In the genomic region with DNA sequence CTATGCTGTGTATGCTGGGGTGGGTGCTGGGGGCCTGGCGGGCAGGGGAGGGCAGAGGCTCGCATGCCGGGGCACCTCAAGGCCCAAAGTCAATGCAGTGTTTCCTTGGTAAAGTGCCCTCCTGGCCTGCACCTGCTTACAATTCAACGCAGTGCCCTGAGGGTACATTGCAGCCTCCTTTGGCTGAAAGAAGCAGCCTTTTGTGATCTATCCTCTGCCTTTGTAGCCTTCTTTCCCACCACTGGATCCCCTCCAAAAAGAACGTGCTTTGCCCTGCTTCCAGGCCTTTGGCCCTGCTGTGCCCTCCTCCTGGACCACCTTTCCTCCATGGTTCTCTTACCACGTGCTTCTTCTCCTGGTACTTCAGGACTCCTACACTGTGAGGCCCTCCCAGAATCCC, we compare ENCODE assay signal across 22 cellular contexts.
DNase-seq lines count a peak whose midpoint lies in the region; ATAC-seq and TF ChIP-seq lines count a peak whose summit lies in the region.
"Had no signal": no experiment of that assay in that cellular context is flagged by ENCODE, and none has a peak within 500 bp of the region (broad histone marks: within the 10 kb centered on the region; RNA-seq: fewer than 3 reads in every experiment).

No MANE protein-coding gene starts in this region.

- no peak overlapping the region for H3K4ac ChIP-seq in mesenchymal stem cell (ENCODE audit: low read depth in 1 of 2, low read length in 2 of 2)

- H2AFZ ChIP-seq in mesenchymal stem cell (ENCODE audit: low read depth, low read length) = no peak overlapping the region
- no peak overlapping the region for H2AFZ ChIP-seq in hepatocyte
- H2AFZ ChIP-seq: parathyroid adenoma had no signal

- no peaks in the 10 kb centered on the region for H4K20me1 ChIP-seq in hepatocyte (ENCODE audit: insufficient read depth, poor library complexity, severe bottlenecking)

- intact Hi-C loops in cardiac septum (cut with DNase I) = no loop called here
- intact Hi-C loops in dendritic cell treated with granulocyte-macrophage colony-stimulating factor and Interleukin-4, amounts not matched to agents 40 ng/mL and 50 ng/mL, for 4 days (cut with micrococcal nuclease) = no loop called here
- intact Hi-C loops in upper lobe of right lung (cut with DNase I) = no loop called here

- POLR2A ChIA-PET in WTC11 (lab: Charles Lee) = no interaction called here

- H3K9ac ChIP-seq in mesenchymal stem cell (ENCODE audit: low read length) = no peak overlapping the region
- H3K9ac ChIP-seq: parathyroid adenoma had no signal

- H3K14ac ChIP-seq in mesenchymal stem cell (ENCODE audit: low read length in 2 of 2) = no peak overlapping the region

- peak overlapping the region; percentile 67 for H4K91ac ChIP-seq in mesenchymal stem cell (ENCODE audit: low read length)

- peak overlapping the region in 1 of 2 experiments; percentile 35 for H3K18ac ChIP-seq in mesenchymal stem cell (ENCODE audit: low read depth in 1 of 2, low read length in 2 of 2)

- peaks cover 10% of the 10 kb centered on the region for H3K27me3 Mint-ChIP-seq in dendritic cell treated with granulocyte-macrophage colony-stimulating factor and Interleukin-4, amounts not matched to agents 40 ng/mL and 50 ng/mL, for 4 days
- H3K27me3 Mint-ChIP-seq in WTC11 (ENCODE audit: low read depth) = no peaks in the 10 kb centered on the region
- H3K27me3 Mint-ChIP-seq: CD4-positive, alpha-beta memory T cell had no signal

- WGBS in mesenchymal stem cell = 93% methylated on average over 6 of the region's 6 CpGs
- WGBS in hepatocyte (ENCODE audit: low lambda C conversion rate, missing lambda C conversion rate) = 97% methylated on average over 4 of the region's 6 CpGs

- peaks cover 70% of the 10 kb centered on the region for H3K4me1 Mint-ChIP-seq in dendritic cell treated with granulocyte-macrophage colony-stimulating factor and Interleukin-4, amounts not matched to agents 40 ng/mL and 50 ng/mL, for 4 days (ENCODE audit: low read depth)
- peaks cover 16% of the 10 kb centered on the region for H3K4me1 Mint-ChIP-seq in WTC11

- H3K23ac ChIP-seq in mesenchymal stem cell (ENCODE audit: low read length in 2 of 2) = no peak overlapping the region

- no peak overlapping the region for H3K4me3 ChIP-seq in cardiac muscle cell
- no peak overlapping the region for H3K4me3 ChIP-seq in mesenchymal stem cell (ENCODE audit: insufficient read depth in 1 of 2, low read depth in 1 of 2, low read length in 2 of 2)
- no peak overlapping the region for H3K4me3 ChIP-seq in upper lobe of right lung
- no peak overlapping the region for H3K4me3 ChIP-seq in hepatocyte

- H3K4me3 Mint-ChIP-seq in dendritic cell treated with granulocyte-macrophage colony-stimulating factor and Interleukin-4, amounts not matched to agents 40 ng/mL and 50 ng/mL, for 4 days = no peak overlapping the region
- no peak overlapping the region for H3K4me3 Mint-ChIP-seq in WTC11
- H3K4me3 Mint-ChIP-seq: activated T-cell treated with anti-CD3 and anti-CD28 coated beads, Interleukin-2, amount 50 U/mL, for 4 hours; CD4-positive, alpha-beta memory T cell; stimulated activated naive B cell treated with anti-CD40 and anti-IgM and Interleukin-4, amounts not matched to agents 10 μg/mL and 1 μg/mL and 100 μg/mL, for 72 hours; T-helper 2 cell treated with Interferon-gamma antibody and Interleukin-4, amounts not matched to agents 5 μg/mL and 100 μg/mL, for 36 hours had no signal

- H3K27me3 ChIP-seq in cardiac muscle cell (no peaks in the 10 kb centered on the region), mesenchymal stem cell (ENCODE audit: control insufficient read depth in 1 of 2, insufficient read depth in 1 of 2, low read length in 2 of 2) (no peaks in the 10 kb centered on the region), upper lobe of right lung (no peaks in the 10 kb centered on the region), hepatocyte (no peaks in the 10 kb centered on the region)

- peak overlapping the region; percentile 38 for H3K27ac Mint-ChIP-seq in dendritic cell treated with granulocyte-macrophage colony-stimulating factor and Interleukin-4, amounts not matched to agents 40 ng/mL and 50 ng/mL, for 4 days
- no peak overlapping the region for H3K27ac Mint-ChIP-seq in WTC11
- H3K27ac Mint-ChIP-seq: stimulated activated naive B cell treated with anti-CD40 and anti-IgM and Interleukin-4, amounts not matched to agents 10 μg/mL and 1 μg/mL and 100 μg/mL, for 72 hours; T-helper 2 cell treated with Interferon-gamma antibody and Interleukin-4, amounts not matched to agents 5 μg/mL and 100 μg/mL, for 36 hours had no signal

- H2BK120ac ChIP-seq in mesenchymal stem cell (ENCODE audit: low read depth, low read length) = no peak overlapping the region

- H3K79me2 ChIP-seq in hepatocyte = no peaks in the 10 kb centered on the region
- H3K79me2 ChIP-seq: parathyroid adenoma had no signal

- H2BK12ac ChIP-seq in mesenchymal stem cell (ENCODE audit: low read length in 2 of 2) = peak overlapping the region in 1 of 2 experiments; percentile 45

- no peak overlapping the region for H3K4me2 ChIP-seq in mesenchymal stem cell (ENCODE audit: low read length, poor library complexity, severe bottlenecking)
- H3K4me2 ChIP-seq in hepatocyte = no peak overlapping the region

- H3K27ac ChIP-seq in cardiac muscle cell (peak overlapping the region; percentile 29), mesenchymal stem cell (ENCODE audit: low read length, poor library complexity, severe bottlenecking) (no peak overlapping the region), upper lobe of right lung (peak overlapping the region; percentile 73), hepatocyte (no peak overlapping the region)
- H3K27ac ChIP-seq: parathyroid adenoma had no signal

- no peaks in the 10 kb centered on the region for H3K9me3 Mint-ChIP-seq in dendritic cell treated with granulocyte-macrophage colony-stimulating factor and Interleukin-4, amounts not matched to agents 40 ng/mL and 50 ng/mL, for 4 days
- no peaks in the 10 kb centered on the region for H3K9me3 Mint-ChIP-seq in WTC11
- H3K9me3 Mint-ChIP-seq: activated T-cell treated with anti-CD3 and anti-CD28 coated beads, Interleukin-2, amount 50 U/mL, for 4 hours; CD4-positive, alpha-beta memory T cell; stimulated activated naive B cell treated with anti-CD40 and anti-IgM and Interleukin-4, amounts not matched to agents 10 μg/mL and 1 μg/mL and 100 μg/mL, for 72 hours; T-helper 2 cell treated with Interferon-gamma antibody and Interleukin-4, amounts not matched to agents 5 μg/mL and 100 μg/mL, for 36 hours had no signal

- H4K8ac ChIP-seq in mesenchymal stem cell (ENCODE audit: low read length) = peak overlapping the region; percentile 62

- H3K9me2 ChIP-seq in hepatocyte (replicated peaks; ENCODE audit: insufficient read depth) = no peaks in the 10 kb centered on the region

- no peaks in the 10 kb centered on the region for H3K36me3 Mint-ChIP-seq in dendritic cell treated with granulocyte-macrophage colony-stimulating factor and Interleukin-4, amounts not matched to agents 40 ng/mL and 50 ng/mL, for 4 days (ENCODE audit: low read depth)
- no peaks in the 10 kb centered on the region for H3K36me3 Mint-ChIP-seq in WTC11
- H3K36me3 Mint-ChIP-seq: CD4-positive, alpha-beta memory T cell; stimulated activated naive B cell treated with anti-CD40 and anti-IgM and Interleukin-4, amounts not matched to agents 10 μg/mL and 1 μg/mL and 100 μg/mL, for 72 hours had no signal

- TF ChIP-seq CTCF in cardiac muscle cell (IDR thresholded peaks at IDR 0.05; ENCODE audit: low read depth, low read length) = no peak
- no peak for TF ChIP-seq CTCF in upper lobe of right lung (IDR thresholded peaks at IDR 0.05)
- TF ChIP-seq CTCF in hepatocyte (IDR thresholded peaks at IDR 0.05; ENCODE audit: poor library complexity) = no peak
- TF ChIP-seq CTCF in WTC11 (IDR thresholded peaks at IDR 0.05) = no peak

- ATAC-seq in upper lobe of right lung = no peak
- no peak for ATAC-seq in WTC11
- ATAC-seq: activated T-cell treated with anti-CD3 and anti-CD28 coated beads, Interleukin-2, amount 50 U/mL, for 4 hours; HCT116; sciatic nerve; stimulated activated naive B cell treated with anti-CD40 and anti-IgM and Interleukin-4, amounts not matched to agents 10 μg/mL and 1 μg/mL and 100 μg/mL, for 72 hours had no signal

- no peaks in the 10 kb centered on the region for H3K79me1 ChIP-seq in mesenchymal stem cell (replicated peaks; ENCODE audit: low read length, poor library complexity, severe bottlenecking)

- H2BK5ac ChIP-seq in mesenchymal stem cell (ENCODE audit: low read depth, low read length, poor library complexity, severe bottlenecking) = no peak overlapping the region

- H3K4me1 ChIP-seq in cardiac muscle cell (ENCODE audit: low read depth) (peaks cover 34% of the 10 kb centered on the region), mesenchymal stem cell (ENCODE audit: control insufficient read depth, insufficient read depth, low read depth, low read length) (peaks cover 25% of the 10 kb centered on the region), upper lobe of right lung (peaks cover 53% of the 10 kb centered on the region), hepatocyte (ENCODE audit: insufficient read depth) (peaks cover 12% of the 10 kb centered on the region)
- H3K4me1 ChIP-seq: parathyroid adenoma had no signal

- CTCF ChIA-PET in WTC11 (lab: Charles Lee) = no interaction called here

- no peak for DNase-seq in cardiac muscle cell (ENCODE audit: low read depth in 1 of 2, low spot score in 1 of 2)
- no peak for DNase-seq in cardiac septum (ENCODE audit: low spot score)
- DNase-seq in mesenchymal stem cell = no peak
- DNase-seq in upper lobe of right lung = no peak
- DNase-seq in NCI-H446 treated with DMSO at 0.1 percent for 48 hours (lab: John Stamatoyannopoulos, UW) = no peak
- no peak for DNase-seq in hepatocyte (ENCODE audit: low spot score)
- no peak for DNase-seq in WTC11 (ENCODE audit: low spot score)
- DNase-seq: activated CD4-positive, alpha-beta T cell treated with anti-CD3 and anti-CD28 coated beads for 4 hours; activated gamma-delta T cell treated with Interleukin-2 at 50 U/mL for 16 hours; activated T-cell treated with anti-CD3 and anti-CD28 coated beads, Interleukin-2, amount 50 U/mL, for 4 hours; CD4-positive, alpha-beta memory T cell; EL; Kasumi-1; MV-4-11; NCI-H1694; stimulated activated CD4-positive, alpha-beta T cell treated with anti-CD3 and anti-CD28 coated beads, Interleukin-4, amount 100 ng/mL, for 4 hours; stimulated activated naive B cell treated with anti-CD40 and anti-IgM and Interleukin-4, amounts not matched to agents 10 μg/mL and 1 μg/mL and 100 μg/mL, for 72 hours had no signal

- H2AK5ac ChIP-seq in mesenchymal stem cell (ENCODE audit: low read length, severe bottlenecking) = no peak overlapping the region

- no peaks in the 10 kb centered on the region for H3K9me3 ChIP-seq in cardiac muscle cell (ENCODE audit: low read depth)
- no peaks in the 10 kb centered on the region for H3K9me3 ChIP-seq in mesenchymal stem cell (ENCODE audit: control insufficient read depth, low read length)
- no peaks in the 10 kb centered on the region for H3K9me3 ChIP-seq in upper lobe of right lung
- H3K9me3 ChIP-seq in hepatocyte (ENCODE audit: low read depth) = no peaks in the 10 kb centered on the region

- peak overlapping the region; percentile 39 for H2BK15ac ChIP-seq in mesenchymal stem cell (ENCODE audit: low read depth, poor library complexity, severe bottlenecking)

- H3K36me3 ChIP-seq in cardiac muscle cell = no peaks in the 10 kb centered on the region
- H3K36me3 ChIP-seq in mesenchymal stem cell (ENCODE audit: control insufficient read depth in 1 of 2, insufficient read depth in 2 of 2, low read depth in 1 of 2, low read length in 2 of 2) = no peaks in the 10 kb centered on the region
- no peaks in the 10 kb centered on the region for H3K36me3 ChIP-seq in upper lobe of right lung
- H3K36me3 ChIP-seq in hepatocyte (replicated peaks; ENCODE audit: insufficient read depth, low read depth) = no peaks in the 10 kb centered on the region

Comparison
In these comparisons a context has a peak if more than half of its experiments do, and no peak if none do; other contexts are left out.
1. H3K27ac ChIP-seq: peak in cardiac muscle cell (single experiment) and upper lobe of right lung (single experiment); none in mesenchymal stem cell (single experiment) and hepatocyte (single experiment).